14 cellular contexts compared by ENCODE assay signal in genomic region chr2:109436635-109437225, GRCh38.
DNase-seq lines count a peak whose midpoint lies in the region; ATAC-seq and TF ChIP-seq lines count a peak whose summit lies in the region.
"Had no signal": no experiment of that assay in that cellular context is flagged by ENCODE, and none has a peak within 500 bp of the region (broad histone marks: within the 10 kb centered on the region; RNA-seq: fewer than 3 reads in every experiment).

No MANE protein-coding gene starts in this region.

- DNase-seq in LHCN-M2 (ENCODE audit: low read depth) (peak; percentile 62), lower lobe of right lung (peak; percentile 34), AG08395 (ENCODE audit: low spot score) (no peak), testis (no peak), RPMI8226 (no peak), prostate gland (ENCODE audit: low spot score) (no peak)
- DNase-seq: activated B cell treated with CpG ODN at 0.5 μM for 24 hours; activated naive CD8-positive, alpha-beta T cell treated with anti-CD3 and anti-CD28 coated beads, Interleukin-2, amount 50 U/mL, for 24 hours; AML-193; naive thymus-derived CD4-positive, alpha-beta T cell; NCI-H187 treated with DMSO at 0.1 percent for 48 hours had no signal

- H3K27me3 Mint-ChIP-seq in brain: no peaks in the 10 kb centered on the region
- H3K27me3 Mint-ChIP-seq: activated B cell treated with CpG ODN at 0.5 μM for 24 hours; activated naive CD8-positive, alpha-beta T cell treated with anti-CD3 and anti-CD28 coated beads, Interleukin-2, amount 50 U/mL, for 24 hours had no signal

- peaks cover 19 to 25% (median 21%) of the 10 kb centered on the region in 5 experiments for H3K9me3 Mint-ChIP-seq in brain

- H3K4me3 Mint-ChIP-seq in brain: no peak overlapping the region
- H3K4me3 Mint-ChIP-seq: activated B cell treated with CpG ODN at 0.5 μM for 24 hours; activated naive CD8-positive, alpha-beta T cell treated with anti-CD3 and anti-CD28 coated beads, Interleukin-2, amount 50 U/mL, for 24 hours had no signal

- H3K36me3 Mint-ChIP-seq in brain: peaks cover 34% of the 10 kb centered on the region

- H3K4me1 Mint-ChIP-seq in brain: peaks cover 58% of the 10 kb centered on the region
- H3K4me1 Mint-ChIP-seq: activated B cell treated with CpG ODN at 0.5 μM for 24 hours; activated naive CD8-positive, alpha-beta T cell treated with anti-CD3 and anti-CD28 coated beads, Interleukin-2, amount 50 U/mL, for 24 hours; naive thymus-derived CD4-positive, alpha-beta T cell had no signal

- H3K27me3 ChIP-seq in lower lobe of right lung (ENCODE audit: low read depth): no peaks in the 10 kb centered on the region
- no peaks in the 10 kb centered on the region for H3K27me3 ChIP-seq in testis
- no peaks in the 10 kb centered on the region for H3K27me3 ChIP-seq in prostate gland (replicated peaks; ENCODE audit: insufficient read depth)

- no peak for ATAC-seq in lower lobe of right lung
- ATAC-seq: activated naive CD8-positive, alpha-beta T cell treated with anti-CD3 and anti-CD28 coated beads, Interleukin-2, amount 50 U/mL, for 24 hours; naive thymus-derived CD4-positive, alpha-beta T cell had no signal

- H3K9me3 ChIP-seq in lower lobe of right lung (peaks cover 2% of the 10 kb centered on the region), testis (no peaks in the 10 kb centered on the region), prostate gland (no peaks in the 10 kb centered on the region)

- H3K27ac Mint-ChIP-seq in brain: peak overlapping the region; percentile 46 to 95 (median 86)
- H3K27ac Mint-ChIP-seq: activated B cell treated with CpG ODN at 0.5 μM for 24 hours; activated naive CD8-positive, alpha-beta T cell treated with anti-CD3 and anti-CD28 coated beads, Interleukin-2, amount 50 U/mL, for 24 hours; naive thymus-derived CD4-positive, alpha-beta T cell had no signal

- H3K4me3 ChIP-seq in lower lobe of right lung (no peak overlapping the region), skin epidermis (no peak overlapping the region), testis (no peak overlapping the region), prostate gland (no peak overlapping the region)

- 83 to 84% methylated on average over 10 to 15 of the region's 15 CpGs for WGBS in testis, 2 donors
- WGBS in prostate gland: 78% methylated on average over 15 of the region's 15 CpGs

- H3K27ac ChIP-seq in lower lobe of right lung: peak overlapping the region; percentile 31
- H3K27ac ChIP-seq in skin epidermis: peak overlapping the region in 19 of 21 experiments; percentile 22 to 78 (median 67)
- peak overlapping the region in 1 of 2 donors; percentile 56 for H3K27ac ChIP-seq in testis
- H3K27ac ChIP-seq in prostate gland: no peak overlapping the region
- H3K27ac ChIP-seq: KMS-11 had no signal

- H3K4me1 ChIP-seq in lower lobe of right lung: peaks cover 10% of the 10 kb centered on the region
- H3K4me1 ChIP-seq in testis: no peaks in the 10 kb centered on the region
- no peaks in the 10 kb centered on the region for H3K4me1 ChIP-seq in prostate gland (replicated peaks)

- peaks cover 4% of the 10 kb centered on the region for H3K36me3 ChIP-seq in lower lobe of right lung
- no peaks in the 10 kb centered on the region for H3K36me3 ChIP-seq in testis (ENCODE audit: low read depth, missing control alignments)
- H3K36me3 ChIP-seq in prostate gland: no peaks in the 10 kb centered on the region

- TF ChIP-seq CTCF in brain (conservative IDR thresholded peaks at IDR 0.05): no peak
- TF ChIP-seq CTCF in lower lobe of right lung (IDR thresholded peaks at IDR 0.05): no peak
- no peak for TF ChIP-seq CTCF in testis (IDR thresholded peaks at IDR 0.05)
- no peak for TF ChIP-seq CTCF in prostate gland (IDR thresholded peaks at IDR 0.05)

- intact Hi-C loops in lower lobe of right lung (cut with DNase I): no loop called here
- intact Hi-C loops in testis (cut with DNase I; ENCODE audit: low total_unique reads): no loop called here
- intact Hi-C loops in prostate gland (cut with DNase I): no loop called here

- no peak for TF ChIP-seq POLR2A in testis (IDR thresholded peaks at IDR 0.05)
- no peak for TF ChIP-seq POLR2A in prostate gland (IDR thresholded peaks at IDR 0.05)

Comparison
In these comparisons a context has a peak if more than half of its experiments do, and no peak if none do; other contexts are left out.
1. DNase-seq: peak in LHCN-M2 (single experiment) and lower lobe of right lung (single experiment); none in AG08395 (single experiment), testis (single experiment), RPMI8226 (single experiment) and prostate gland (single experiment).
2. H3K27ac ChIP-seq: peak in lower lobe of right lung (single experiment) and skin epidermis (19 of 21); none in prostate gland (0 of 2).